In genomic region chr5:120582635-120583034, GRCh38 we compare ENCODE assay signal across 16 cellular contexts.
A peak's percentile ranks its signal among the peaks of the same experiment; 100 is the strongest.
DNase-seq lines count a peak whose midpoint lies in the region; ATAC-seq and TF ChIP-seq lines count a peak whose summit lies in the region.
"Had no signal": no experiment of that assay in that cellular context is flagged by ENCODE, and none has a peak within 500 bp of the region (broad histone marks: within the 10 kb centered on the region; RNA-seq: fewer than 3 reads in every experiment).

No MANE protein-coding gene starts in this region.

- H3K27me3 ChIP-seq in SK-N-SH (ENCODE audit: insufficient read depth), result no peaks in the 10 kb centered on the region
- H3K27me3 ChIP-seq in osteoblast (ENCODE audit: insufficient read depth, low read length), result no peaks in the 10 kb centered on the region
- H3K27me3 ChIP-seq: BLaER1 treated with 17β-estradiol and CSF1 and Interleukin-3, amounts not matched to agents 10 nM and 100 nM had no signal

- POLR2A ChIA-PET in SK-N-SH (lab: Yijun Ruan, JAX), result no interaction called here

- H3K4me1 ChIP-seq in SK-N-SH (ENCODE audit: control insufficient read depth in 1 of 2, insufficient read depth in 2 of 2, low read depth in 1 of 2, low read length in 1 of 2), result no peaks in the 10 kb centered on the region
- no peaks in the 10 kb centered on the region for H3K4me1 ChIP-seq in osteoblast (ENCODE audit: insufficient read depth, low read length)
- H3K4me1 ChIP-seq: A549; BLaER1 treated with 17β-estradiol and CSF1 and Interleukin-3, amounts not matched to agents 10 nM and 100 nM; Caco-2 had no signal

- TF ChIP-seq CTCF in SK-N-SH (IDR thresholded peaks at IDR 0.05), result no peak
- TF ChIP-seq CTCF in osteoblast (IDR thresholded peaks at IDR 0.05; ENCODE audit: extremely low read depth, low read depth, low read length), result no peak

- H3K9me3 ChIP-seq in SK-N-SH (no peaks in the 10 kb centered on the region), osteoblast (ENCODE audit: low read depth, low read length) (no peaks in the 10 kb centered on the region)
- H3K9me3 ChIP-seq: A549, Caco-2 had no signal

- H3K36me3 ChIP-seq in SK-N-SH (replicated peaks in 1 of 2; ENCODE audit: control insufficient read depth in 1 of 2, insufficient read depth in 2 of 2, low read length in 1 of 2) (peaks cover 0 to 3% of the 10 kb centered on the region in 2 experiments), osteoblast (ENCODE audit: insufficient read depth, low read length) (no peaks in the 10 kb centered on the region)
- H3K36me3 ChIP-seq: BLaER1 treated with 17β-estradiol and CSF1 and Interleukin-3, amounts not matched to agents 10 nM and 100 nM had no signal

- H2AFZ ChIP-seq in SK-N-SH (ENCODE audit: low read depth) (no peak overlapping the region), osteoblast (ENCODE audit: low read length) (no peak overlapping the region)

- no peak for ATAC-seq in SK-N-SH treated with all-trans-retinoic acid at 6 μM for 48 hours
- ATAC-seq: A549; CD8-positive, alpha-beta T cell had no signal

- peaks cover 1% of the 10 kb centered on the region for H3F3A ChIP-seq in SK-N-SH (replicated peaks; ENCODE audit: insufficient read depth)

- TF ChIP-seq RAD21 in SK-N-SH (IDR thresholded peaks at IDR 0.05; ENCODE audit: low read length) (no peak), Ishikawa (IDR thresholded peaks at IDR 0.05; ENCODE audit: low read depth) (no peak)

- H3K27ac ChIP-seq in SK-N-SH (ENCODE audit: low read depth in 2 of 2, low read length in 1 of 2), result no peak overlapping the region
- H3K27ac ChIP-seq in osteoblast (ENCODE audit: low read depth, low read length), result peak overlapping the region; percentile 9
- H3K27ac ChIP-seq: 22Rv1; A549; BLaER1 treated with 17β-estradiol and CSF1 and Interleukin-3, amounts not matched to agents 10 nM and 100 nM; C4-2B had no signal

- H4K20me1 ChIP-seq in SK-N-SH (ENCODE audit: insufficient read depth) (no peaks in the 10 kb centered on the region), osteoblast (ENCODE audit: insufficient read depth, low read length) (no peaks in the 10 kb centered on the region)
- H4K20me1 ChIP-seq: BLaER1 treated with 17β-estradiol and CSF1 and Interleukin-3, amounts not matched to agents 10 nM and 100 nM had no signal

- peaks cover 43% of the 10 kb centered on the region for H3K79me2 ChIP-seq in SK-N-SH (ENCODE audit: insufficient read depth)
- peaks cover 76% of the 10 kb centered on the region for H3K79me2 ChIP-seq in osteoblast (ENCODE audit: insufficient read depth, low read length)

- DNase-seq in SK-N-SH, result no peak
- no peak for DNase-seq in osteoblast (ENCODE audit: insufficient read length, low spot score, missing footprints)
- DNase-seq in HCEC 1CT, result no peak
- DNase-seq: AML-193; Caco-2; Calu3; CD4-positive, alpha-beta T cell; CD8-positive, alpha-beta T cell; DMS79 treated with DMSO at 0.1 percent for 48 hours; GF-D8 had no signal

- H3K4me2 ChIP-seq in SK-N-SH, result no peak overlapping the region
- no peak overlapping the region for H3K4me2 ChIP-seq in osteoblast (ENCODE audit: insufficient read depth, low read length)
- H3K4me2 ChIP-seq: A549; BLaER1 treated with 17β-estradiol and CSF1 and Interleukin-3, amounts not matched to agents 10 nM and 100 nM had no signal

- H3K4me3 ChIP-seq in SK-N-SH (ENCODE audit: low read depth in 2 of 2, low read length in 1 of 2), result no peak overlapping the region
- H3K4me3 ChIP-seq in osteoblast (ENCODE audit: insufficient read depth, low read length), result no peak overlapping the region
- H3K4me3 ChIP-seq: A549; BLaER1 treated with 17β-estradiol and CSF1 and Interleukin-3, amounts not matched to agents 10 nM and 100 nM had no signal

- CTCF ChIA-PET in SK-N-SH (lab: Yijun Ruan, JAX), result interaction anchor here (0.8 kb wide), 1 partner anchor 10 kb away, joined by 3 read pairs; no protein-coding TSS in a partner anchor

- 56% methylated on average over 2 of the region's 2 CpGs for WGBS in SK-N-SH (ENCODE audit: low lambda C conversion rate)

- no peak for TF ChIP-seq EP300 in SK-N-SH (IDR thresholded peaks at IDR 0.05; ENCODE audit: borderline replicate concordance in 1 of 2, low read depth in 1 of 2, low read length in 1 of 2)
- no peak for TF ChIP-seq EP300 in Ishikawa (IDR thresholded peaks at IDR 0.05; ENCODE audit: borderline replicate concordance)

- no peak overlapping the region for H3K9ac ChIP-seq in SK-N-SH
- H3K9ac ChIP-seq: BLaER1 treated with 17β-estradiol and CSF1 and Interleukin-3, amounts not matched to agents 10 nM and 100 nM had no signal

- no peaks in the 10 kb centered on the region for H3K9me2 ChIP-seq in SK-N-SH

TF ChIP-seq in SK-N-SH, 30 proteins besides CTCF, POLR2A, EP300 and RAD21:
- TF ChIP-seq NFIC (IDR thresholded peaks at IDR 0.05; ENCODE audit: borderline replicate concordance) (peak; percentile 11; the same call in 1 of the 2 replicates), MEF2A (IDR thresholded peaks at IDR 0.05; ENCODE audit: borderline replicate concordance, low read depth) (no peak)
TF ChIP-seq in SK-N-SH: peak in this region for 1.

TF ChIP-seq in SK-N-SH treated with all-trans-retinoic acid at 6 μM for 48 hours, 23 proteins besides CTCF, POLR2A, EP300 and RAD21:
- TF ChIP-seq POU6F1 (CRISPR knock-in tag; IDR thresholded peaks at IDR 0.05; ENCODE audit: borderline replicate concordance, low read depth) (no peak), ZFP30 (CRISPR knock-in tag; IDR thresholded peaks at IDR 0.05) (no peak), ZFP3 (CRISPR knock-in tag; IDR thresholded peaks at IDR 0.05) (no peak), BACH2 (CRISPR knock-in tag; IDR thresholded peaks at IDR 0.05; ENCODE audit: borderline replicate concordance) (no peak), ZNF70 (CRISPR knock-in tag; IDR thresholded peaks at IDR 0.05) (no peak), SNAI2 (CRISPR knock-in tag; IDR thresholded peaks at IDR 0.05) (no peak), PPARA (CRISPR knock-in tag; IDR thresholded peaks at IDR 0.05; ENCODE audit: borderline replicate concordance) (no peak), ZC3H10 (CRISPR knock-in tag; IDR thresholded peaks at IDR 0.05) (no peak)
TF ChIP-seq in SK-N-SH treated with all-trans-retinoic acid at 6 μM for 48 hours: peak in this region for 0.

TF ChIP-seq in Ishikawa, 13 proteins besides CTCF, POLR2A, EP300 and RAD21:
- no peak for TF ChIP-seq ZBTB7A (IDR thresholded peaks at IDR 0.05; ENCODE audit: low read depth)
- 0 out of 2 replicates have a peak, but pooled peaks have one; percentile 13 for TF ChIP-seq NFIC (IDR thresholded peaks at IDR 0.05)
- TF ChIP-seq EGR1 (IDR thresholded peaks at IDR 0.05), result no peak
